In the genomic region with DNA sequence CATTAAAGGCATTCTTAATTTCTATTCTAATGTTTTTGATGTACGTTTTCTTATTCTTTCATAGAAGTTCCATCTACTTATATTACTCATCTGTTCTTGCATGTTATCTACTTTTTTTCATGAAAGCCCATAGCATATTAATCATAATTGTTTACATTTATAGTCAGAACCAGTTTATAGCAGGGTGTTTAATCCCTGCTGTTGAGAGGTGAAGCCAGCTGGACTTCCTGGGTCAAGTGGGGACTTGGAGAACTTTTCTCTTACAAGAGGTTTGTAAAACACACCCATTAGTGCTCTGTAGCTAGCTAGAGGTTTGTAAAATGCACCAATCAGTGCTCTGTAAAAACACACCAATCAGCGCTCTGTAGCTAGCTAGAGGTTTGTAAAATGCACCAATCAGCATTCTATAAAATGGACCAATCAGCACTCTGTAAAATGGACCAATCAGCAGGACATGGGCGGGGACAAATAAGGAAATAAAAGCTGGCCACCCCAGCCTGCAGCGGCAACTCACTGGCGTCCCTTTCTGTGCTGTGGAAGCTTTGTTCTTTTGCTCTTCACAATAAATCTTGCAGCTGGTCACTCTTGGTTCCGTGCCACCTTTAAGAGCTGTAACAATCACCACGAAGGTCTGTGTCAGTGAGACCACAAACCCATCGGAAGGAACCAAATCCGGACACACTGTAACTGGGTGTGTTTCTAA, we compare ENCODE assay signal across 1 cellular context.
TF ChIP-seq lines count a peak whose summit lies in the region.

No MANE protein-coding gene starts in this region.

TF ChIP-seq in K562, 482 proteins besides CTCF, POLR2A, EP300 and RAD21 (continued from another document):
- TF ChIP-seq, protein P1, sequence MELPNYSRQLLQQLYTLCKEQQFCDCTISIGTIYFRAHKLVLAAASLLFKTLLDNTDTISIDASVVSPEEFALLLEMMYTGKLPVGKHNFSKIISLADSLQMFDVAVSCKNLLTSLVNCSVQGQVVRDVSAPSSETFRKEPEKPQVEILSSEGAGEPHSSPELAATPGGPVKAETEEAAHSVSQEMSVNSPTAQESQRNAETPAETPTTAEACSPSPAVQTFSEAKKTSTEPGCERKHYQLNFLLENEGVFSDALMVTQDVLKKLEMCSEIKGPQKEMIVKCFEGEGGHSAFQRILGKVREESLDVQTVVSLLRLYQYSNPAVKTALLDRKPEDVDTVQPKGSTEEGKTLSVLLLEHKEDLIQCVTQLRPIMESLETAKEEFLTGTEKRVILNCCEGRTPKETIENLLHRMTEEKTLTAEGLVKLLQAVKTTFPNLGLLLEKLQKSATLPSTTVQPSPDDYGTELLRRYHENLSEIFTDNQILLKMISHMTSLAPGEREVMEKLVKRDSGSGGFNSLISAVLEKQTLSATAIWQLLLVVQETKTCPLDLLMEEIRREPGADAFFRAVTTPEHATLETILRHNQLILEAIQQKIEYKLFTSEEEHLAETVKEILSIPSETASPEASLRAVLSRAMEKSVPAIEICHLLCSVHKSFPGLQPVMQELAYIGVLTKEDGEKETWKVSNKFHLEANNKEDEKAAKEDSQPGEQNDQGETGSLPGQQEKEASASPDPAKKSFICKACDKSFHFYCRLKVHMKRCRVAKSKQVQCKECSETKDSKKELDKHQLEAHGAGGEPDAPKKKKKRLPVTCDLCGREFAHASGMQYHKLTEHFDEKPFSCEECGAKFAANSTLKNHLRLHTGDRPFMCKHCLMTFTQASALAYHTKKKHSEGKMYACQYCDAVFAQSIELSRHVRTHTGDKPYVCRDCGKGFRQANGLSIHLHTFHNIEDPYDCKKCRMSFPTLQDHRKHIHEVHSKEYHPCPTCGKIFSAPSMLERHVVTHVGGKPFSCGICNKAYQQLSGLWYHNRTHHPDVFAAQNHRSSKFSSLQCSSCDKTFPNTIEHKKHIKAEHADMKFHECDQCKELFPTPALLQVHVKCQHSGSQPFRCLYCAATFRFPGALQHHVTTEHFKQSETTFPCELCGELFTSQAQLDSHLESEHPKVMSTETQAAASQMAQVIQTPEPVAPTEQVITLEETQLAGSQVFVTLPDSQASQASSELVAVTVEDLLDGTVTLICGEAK (IDR thresholded peaks at IDR 0.05): no peak
- TF ChIP-seq, protein P1 (CRISPR knock-in tag; IDR thresholded peaks at IDR 0.05): no peak
- peak; percentile 77 for TF ChIP-seq ZNF316 (IDR thresholded peaks at IDR 0.05)
- no peak for TF ChIP-seq EZH2 (IDR thresholded peaks at IDR 0.05; ENCODE audit: borderline replicate concordance, low read depth, low read length)
- TF ChIP-seq, protein P2, sequence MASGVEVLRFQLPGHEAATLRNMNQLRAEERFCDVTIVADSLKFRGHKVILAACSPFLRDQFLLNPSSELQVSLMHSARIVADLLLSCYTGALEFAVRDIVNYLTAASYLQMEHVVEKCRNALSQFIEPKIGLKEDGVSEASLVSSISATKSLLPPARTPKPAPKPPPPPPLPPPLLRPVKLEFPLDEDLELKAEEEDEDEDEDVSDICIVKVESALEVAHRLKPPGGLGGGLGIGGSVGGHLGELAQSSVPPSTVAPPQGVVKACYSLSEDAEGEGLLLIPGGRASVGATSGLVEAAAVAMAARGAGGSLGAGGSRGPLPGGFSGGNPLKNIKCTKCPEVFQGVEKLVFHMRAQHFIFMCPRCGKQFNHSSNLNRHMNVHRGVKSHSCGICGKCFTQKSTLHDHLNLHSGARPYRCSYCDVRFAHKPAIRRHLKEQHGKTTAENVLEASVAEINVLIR (CRISPR knock-in tag; IDR thresholded peaks at IDR 0.05): no peak
- TF ChIP-seq NFYB (IDR thresholded peaks at IDR 0.05; ENCODE audit: extremely low read depth, insufficient read length): peak; percentile 70
- TF ChIP-seq ZNF23 (CRISPR knock-in tag; IDR thresholded peaks at IDR 0.05): no peak
- no peak for TF ChIP-seq ZNF445 (CRISPR knock-in tag; IDR thresholded peaks at IDR 0.05; ENCODE audit: low read depth)
- no peak for TF ChIP-seq ZNF174 (CRISPR knock-in tag; IDR thresholded peaks at IDR 0.05)
- TF ChIP-seq C11orf30 (IDR thresholded peaks at IDR 0.05; ENCODE audit: low read depth): peak; percentile 53
- peak; percentile 37; the same call in 1 of the 2 replicates for TF ChIP-seq MAFG (tag; conservative IDR thresholded peaks at IDR 0.05)
- TF ChIP-seq GATA2 (CRISPR knock-in tag; IDR thresholded peaks at IDR 0.05): no peak
- peak; percentile 17; the same call in 1 of the 2 replicates for TF ChIP-seq MBD2 (IDR thresholded peaks at IDR 0.05; ENCODE audit: borderline replicate concordance, low read depth)
- TF ChIP-seq, protein P3, sequence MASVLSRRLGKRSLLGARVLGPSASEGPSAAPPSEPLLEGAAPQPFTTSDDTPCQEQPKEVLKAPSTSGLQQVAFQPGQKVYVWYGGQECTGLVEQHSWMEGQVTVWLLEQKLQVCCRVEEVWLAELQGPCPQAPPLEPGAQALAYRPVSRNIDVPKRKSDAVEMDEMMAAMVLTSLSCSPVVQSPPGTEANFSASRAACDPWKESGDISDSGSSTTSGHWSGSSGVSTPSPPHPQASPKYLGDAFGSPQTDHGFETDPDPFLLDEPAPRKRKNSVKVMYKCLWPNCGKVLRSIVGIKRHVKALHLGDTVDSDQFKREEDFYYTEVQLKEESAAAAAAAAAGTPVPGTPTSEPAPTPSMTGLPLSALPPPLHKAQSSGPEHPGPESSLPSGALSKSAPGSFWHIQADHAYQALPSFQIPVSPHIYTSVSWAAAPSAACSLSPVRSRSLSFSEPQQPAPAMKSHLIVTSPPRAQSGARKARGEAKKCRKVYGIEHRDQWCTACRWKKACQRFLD (CRISPR knock-in tag; IDR thresholded peaks at IDR 0.05): no peak
- peak; percentile 23 for TF ChIP-seq RBM25 (IDR thresholded peaks at IDR 0.05; ENCODE audit: low read depth, low read length, severe bottlenecking)
- TF ChIP-seq NCOR1 (IDR thresholded peaks at IDR 0.05): no peak
- no peak for TF ChIP-seq SRF (CRISPR knock-in tag; IDR thresholded peaks at IDR 0.05)
